Comparison of ENCODE assay signal across 23 cellular contexts in genomic region chr9:125412166-125412565, GRCh38.
"Had no signal": no experiment of that assay in that cellular context is flagged by ENCODE, and none has a peak within 500 bp of the region (broad histone marks: within the 10 kb centered on the region; RNA-seq: fewer than 3 reads in every experiment).

No MANE protein-coding gene starts in this region.

- ATAC-seq: left cardiac atrium, lower lobe of right lung had no signal

- H2AFZ ChIP-seq: hepatocyte had no signal

- H3K4me2 ChIP-seq: hepatocyte had no signal

- H3K79me2 ChIP-seq: hepatocyte had no signal

- H3K27ac ChIP-seq: dorsolateral prefrontal cortex, hepatocyte, left ventricle myocardium inferior, lower lobe of right lung, neutrophil, right atrium auricular region, stomach, thoracic aorta, transverse colon had no signal

- H3K4me3 ChIP-seq: hepatocyte, left ventricle myocardium inferior, lower lobe of right lung, right atrium auricular region, stomach, thoracic aorta, transverse colon had no signal

- H3K27ac Mint-ChIP-seq: memory B cell, nephron progenitor cell had no signal

- H3K9me3 Mint-ChIP-seq: memory B cell, naive B cell, nephron progenitor cell had no signal

- H3K4me3 Mint-ChIP-seq: memory B cell, nephron progenitor cell had no signal

- H3K27me3 ChIP-seq: hepatocyte, right atrium auricular region had no signal

- H3K36me3 Mint-ChIP-seq: naive B cell had no signal

- H3K36me3 ChIP-seq: left ventricle myocardium inferior, lower lobe of right lung, neutrophil, right atrium auricular region, stomach, thoracic aorta, transverse colon had no signal

- DNase-seq: cortex of kidney; dorsolateral prefrontal cortex; effector CD8-positive, alpha-beta T cell; foreskin melanocyte; head of caudate nucleus; kidney; left cardiac atrium; left ventricle myocardium inferior; lower lobe of right lung; naive B cell; nephron progenitor cell; posterior cingulate gyrus; small intestine; stimulated activated CD4-positive, alpha-beta T cell treated with anti-CD3 and anti-CD28 coated beads, Interleukin-12 subunit alpha, Interleukin-12 subunit beta, amount 100 ng/mL, for 4 hours; stimulated activated naive CD4-positive, alpha-beta T cell; stomach; substantia nigra; transverse colon had no signal

- H3K9me3 ChIP-seq: left ventricle myocardium inferior, lower lobe of right lung, neutrophil, right atrium auricular region, stomach, thoracic aorta, transverse colon had no signal
